In genomic region chr15:78304487-78305413, GRCh38 we compare ENCODE assay signal across 29 cellular contexts. TPM values are rescaled to one million over a fixed set of nuclear protein-coding genes. Genes with fewer than 3 reads are reported as not detected.
DNase-seq lines count a peak whose midpoint lies in the region; TF ChIP-seq lines count a peak whose summit lies in the region.
"Had no signal": no experiment of that assay in that cellular context is flagged by ENCODE, and none has a peak within 500 bp of the region (broad histone marks: within the 10 kb centered on the region; RNA-seq: fewer than 3 reads in every experiment).

No MANE protein-coding gene starts in this region.

- H3K36me3 ChIP-seq in MG63 (no peaks in the 10 kb centered on the region), endodermal cell (ENCODE audit: control insufficient read depth, insufficient read depth, low read length) (no peaks in the 10 kb centered on the region), neuronal stem cell (replicated peaks in 1 of 2; ENCODE audit: control insufficient read depth in 2 of 2, insufficient read depth in 2 of 2, low read length in 2 of 2) (no peaks in the 10 kb centered on the region), OCI-LY7 (ENCODE audit: insufficient read depth, low read length) (no peaks in the 10 kb centered on the region)
- H3K36me3 ChIP-seq: BLaER1, gastroesophageal sphincter, HAP-1, upper lobe of left lung had no signal

- no peak overlapping the region for H2BK120ac ChIP-seq in neuronal stem cell (ENCODE audit: low read depth, low read length)

- no peaks in the 10 kb centered on the region for H4K20me1 ChIP-seq in OCI-LY7 (ENCODE audit: insufficient read depth, low read length)
- H4K20me1 ChIP-seq: BLaER1 had no signal

- H3K79me1 ChIP-seq in neuronal stem cell (ENCODE audit: low read depth, low read length): no peaks in the 10 kb centered on the region

- no peak overlapping the region for H3K27ac Mint-ChIP-seq in endodermal cell
- H3K27ac Mint-ChIP-seq: activated CD4-positive, alpha-beta memory T cell treated with anti-CD3 and anti-CD28 coated beads, Interleukin-2, amount 10 ng/mL, durations not matched to agents 7 days and 5 days; memory B cell; stimulated activated memory B cell treated with anti-CD40 and anti-IgM and Interleukin-4, amounts not matched to agents 10 μg/mL and 1 μg/mL and 100 μg/mL, for 72 hours; T-helper 17 cell had no signal

- H3K27me3 ChIP-seq in MG63: no peaks in the 10 kb centered on the region; the same call in 1 of the 2 replicates
- H3K27me3 ChIP-seq in endodermal cell (ENCODE audit: control insufficient read depth, insufficient read depth, low read length, poor library complexity, severe bottlenecking): peaks cover 27% of the 10 kb centered on the region
- H3K27me3 ChIP-seq in neuronal stem cell (ENCODE audit: control insufficient read depth in 3 of 3, insufficient read depth in 3 of 3, low read depth in 1 of 3, low read length in 3 of 3): peaks cover 0 to 1% (median 0%) of the 10 kb centered on the region in 3 experiments
- H3K27me3 ChIP-seq: BLaER1, upper lobe of left lung had no signal

- H3K4me3 Mint-ChIP-seq in endodermal cell: no peak overlapping the region
- H3K4me3 Mint-ChIP-seq: activated CD4-positive, alpha-beta memory T cell treated with anti-CD3 and anti-CD28 coated beads, Interleukin-2, amount 10 ng/mL, durations not matched to agents 7 days and 5 days; memory B cell; stimulated activated memory B cell treated with anti-CD40 and anti-IgM and Interleukin-4, amounts not matched to agents 10 μg/mL and 1 μg/mL and 100 μg/mL, for 72 hours; T-helper 17 cell had no signal

- H4K8ac ChIP-seq in neuronal stem cell (ENCODE audit: low read depth, low read length): peak overlapping the region; percentile 70

- H3K27me3 Mint-ChIP-seq in endodermal cell (ENCODE audit: insufficient read depth): peaks cover 8% of the 10 kb centered on the region

- H2BK15ac ChIP-seq in neuronal stem cell (ENCODE audit: low read length): peak overlapping the region; percentile 62

- no peaks in the 10 kb centered on the region for H3K4me1 Mint-ChIP-seq in endodermal cell
- H3K4me1 Mint-ChIP-seq: memory B cell; stimulated activated memory B cell treated with anti-CD40 and anti-IgM and Interleukin-4, amounts not matched to agents 10 μg/mL and 1 μg/mL and 100 μg/mL, for 72 hours; T-helper 17 cell had no signal

- H3K4me3 ChIP-seq in MG63: no peak overlapping the region
- H3K4me3 ChIP-seq in endodermal cell (ENCODE audit: low read length): no peak overlapping the region
- H3K4me3 ChIP-seq in neuronal stem cell (ENCODE audit: low read length in 2 of 2): no peak overlapping the region
- H3K4me3 ChIP-seq in OCI-LY7 (ENCODE audit: low read depth, low read length, poor library complexity, severe bottlenecking): no peak overlapping the region
- H3K4me3 ChIP-seq: BLaER1, gastroesophageal sphincter, HAP-1, upper lobe of left lung had no signal

- H3K18ac ChIP-seq in neuronal stem cell (ENCODE audit: low read length): no peak overlapping the region

- DNase-seq in G401 (ENCODE audit: low spot score): peak; percentile 29
- peak; percentile 38 for DNase-seq in MG63
- DNase-seq in endodermal cell: peak; percentile 60
- no peak for DNase-seq in neuronal stem cell (ENCODE audit: low spot score)
- no peak for DNase-seq in OCI-LY7 (ENCODE audit: low spot score)
- DNase-seq in activated CD8-positive, alpha-beta memory T cell treated with anti-CD3 and anti-CD28 coated beads, Interleukin-2, amount 50 U/mL, for 48 hours: no peak
- DNase-seq in middle frontal gyrus (ENCODE audit: extremely low spot score, low spot score): no peak
- no peak for DNase-seq in cerebellar nuclear complex (lab: John Stamatoyannopoulos, UW)
- DNase-seq: activated CD4-positive, alpha-beta memory T cell treated with anti-CD3 and anti-CD28 coated beads, Interleukin-2, amount 10 ng/mL, durations not matched to agents 7 days and 5 days; activated CD4-positive, CD25-positive, alpha-beta regulatory T cell treated with anti-CD3 and anti-CD28 coated beads, Interleukin-2, amount 50 U/mL, for 72 hours; activated naive CD4-positive, alpha-beta T cell treated with anti-CD3 and anti-CD28 coated beads, Interleukin-2, amount 50 U/mL, for 16 hours; amygdala; DMS 273 treated with DMSO at 0.1 percent for 48 hours; hippocampal formation; NCI-H1048; NCI-H187; NCI-H526 treated with DMSO at 0.1 percent for 48 hours; SHP77; substantia nigra; T-helper 17 cell had no signal

- H3K27ac ChIP-seq in endodermal cell (ENCODE audit: low read depth, low read length): no peak overlapping the region
- no peak overlapping the region for H3K27ac ChIP-seq in neuronal stem cell (replicated peaks; ENCODE audit: low read length)
- H3K27ac ChIP-seq in OCI-LY7 (ENCODE audit: low read depth, low read length, poor library complexity, severe bottlenecking): no peak overlapping the region
- H3K27ac ChIP-seq: BLaER1, gastroesophageal sphincter, upper lobe of left lung had no signal

- intact Hi-C loops in OCI-LY7 (cut with micrococcal nuclease; ENCODE audit: unreplicated experiment): loop anchor here (5.0 kb wide), 1 partner anchor 313 kb away; no protein-coding TSS in a partner anchor

- H2BK12ac ChIP-seq in neuronal stem cell (ENCODE audit: low read length): no peak overlapping the region

- TF ChIP-seq CTCF in endodermal cell (conservative IDR thresholded peaks at IDR 0.05) (no peak), OCI-LY7 (conservative IDR thresholded peaks at IDR 0.05; ENCODE audit: low read length) (no peak)

- H3K9me3 ChIP-seq in MG63 (no peaks in the 10 kb centered on the region), endodermal cell (ENCODE audit: control insufficient read depth, low read length) (no peaks in the 10 kb centered on the region), neuronal stem cell (replicated peaks in 1 of 2; ENCODE audit: control insufficient read depth in 2 of 2, insufficient read depth in 1 of 2, low read depth in 1 of 2, low read length in 2 of 2) (no peaks in the 10 kb centered on the region), OCI-LY7 (ENCODE audit: low read length) (no peaks in the 10 kb centered on the region)
- H3K9me3 ChIP-seq: BLaER1, gastroesophageal sphincter, HAP-1, upper lobe of left lung had no signal

- WGBS in endodermal cell (ENCODE audit: insufficient coverage in 1 of 2, insufficient read length in 1 of 2), 2 experiments: 91 to 93% methylated on average over 6 to 10 of the region's 10 CpGs
- WGBS in neuronal stem cell (ENCODE audit: extremely low coverage in 2 of 2, insufficient read length in 2 of 2, insufficient replicate concordance in 1 of 2), 2 donors: no CpG with 5 or more reads among the region's 10 CpGs

- H3K4me2 ChIP-seq in neuronal stem cell (ENCODE audit: insufficient read depth, low read length, poor library complexity, severe bottlenecking): no peak overlapping the region
- H3K4me2 ChIP-seq in OCI-LY7 (ENCODE audit: low read length): no peak overlapping the region
- H3K4me2 ChIP-seq: BLaER1 had no signal

- no peaks in the 10 kb centered on the region for H3K36me3 Mint-ChIP-seq in endodermal cell (ENCODE audit: low read depth)
- H3K36me3 Mint-ChIP-seq: memory B cell; stimulated activated memory B cell treated with anti-CD40 and anti-IgM and Interleukin-4, amounts not matched to agents 10 μg/mL and 1 μg/mL and 100 μg/mL, for 72 hours had no signal

- CTCF ChIA-PET in OCI-LY7 (lab: Charles Lee; ENCODE audit: unreplicated experiment): interaction anchor here (0.6 kb wide), 1 partner anchor 400 kb away, joined by 3 read pairs; no protein-coding TSS in a partner anchor

- no peaks in the 10 kb centered on the region for H3K9me2 ChIP-seq in OCI-LY7 (ENCODE audit: insufficient read depth, low read length)

- H3K9ac ChIP-seq in endodermal cell (ENCODE audit: extremely low read depth, low read length, poor library complexity, severe bottlenecking): no peak overlapping the region
- H3K9ac ChIP-seq in neuronal stem cell (ENCODE audit: low read depth, low read length, poor library complexity): no peak overlapping the region
- H3K9ac ChIP-seq: BLaER1 had no signal

- no peaks in the 10 kb centered on the region for H3K79me2 ChIP-seq in OCI-LY7 (ENCODE audit: insufficient read depth, low read depth, low read length)

- H3K9me3 Mint-ChIP-seq in endodermal cell: no peaks in the 10 kb centered on the region
- H3K9me3 Mint-ChIP-seq: activated CD4-positive, alpha-beta memory T cell treated with anti-CD3 and anti-CD28 coated beads, Interleukin-2, amount 10 ng/mL, durations not matched to agents 7 days and 5 days; memory B cell; stimulated activated memory B cell treated with anti-CD40 and anti-IgM and Interleukin-4, amounts not matched to agents 10 μg/mL and 1 μg/mL and 100 μg/mL, for 72 hours had no signal

- BruUV-seq in OCI-LY7 (replicated peaks; lab: Mats Ljungman, UMichigan): no TSS peak

- H3K4ac ChIP-seq in neuronal stem cell (ENCODE audit: low read length): no peak overlapping the region

- H2AK5ac ChIP-seq in neuronal stem cell (ENCODE audit: low read depth, low read length): no peak overlapping the region

- POLR2A ChIA-PET in OCI-LY7 (lab: Charles Lee): interaction anchor here (1.0 kb wide), 1 partner anchor 16 kb away, joined by 3 read pairs; no protein-coding TSS in a partner anchor

- no peak overlapping the region for H3K23ac ChIP-seq in neuronal stem cell (ENCODE audit: low read depth, low read length, poor library complexity)

- in situ Hi-C loops in G401 (cut with HindIII; ENCODE audit: low sequenced_read_pairs): no loop called here

- H2AFZ ChIP-seq in neuronal stem cell (ENCODE audit: low read length) (peak overlapping the region; percentile 47), OCI-LY7 (ENCODE audit: low read length) (no peak overlapping the region)

- H4K91ac ChIP-seq in neuronal stem cell (ENCODE audit: low read depth, low read length, poor library complexity): no peak overlapping the region

- H3K14ac ChIP-seq in neuronal stem cell (ENCODE audit: low read length): no peak overlapping the region

- no peaks in the 10 kb centered on the region for H3K4me1 ChIP-seq in endodermal cell (ENCODE audit: control insufficient read depth, insufficient read depth, low read length)
- H3K4me1 ChIP-seq in neuronal stem cell (ENCODE audit: control insufficient read depth in 2 of 2, insufficient read depth in 1 of 2, low read depth in 1 of 2, low read length in 2 of 2): peaks cover 2 to 8% of the 10 kb centered on the region in 2 donors
- peaks cover 12% of the 10 kb centered on the region for H3K4me1 ChIP-seq in OCI-LY7 (ENCODE audit: insufficient read depth, low read length, poor library complexity, severe bottlenecking)

- H2BK5ac ChIP-seq in neuronal stem cell (ENCODE audit: low read length): no peak overlapping the region

RNA-seq across cellular contexts. Expression of gene SKIC8, which starts 5.3 kb away (rescaled TPM):
- total RNA-seq in G401 (2014; rRNA removed; shearing (Covaris generic)): 484 and 486 TPM in 2 replicates
- 188 and 259 TPM in 2 replicates for total RNA-seq in MG63 (2014; rRNA removed; shearing (Covaris generic); ENCODE audit: low replicate concordance)
- total RNA-seq in endodermal cell: 10 to 100 TPM; 46.3 to 55.4 TPM
- polyA plus RNA-seq in endodermal cell (2013, experiment 1 of 2): 55.8 TPM
- 56.3 TPM for polyA plus RNA-seq in endodermal cell (2013, experiment 2 of 2)
- polyA plus RNA-seq in neuronal stem cell (2013, experiment 1 of 2): 34.0 TPM
- polyA plus RNA-seq in neuronal stem cell (2013, experiment 2 of 2): 34.5 TPM
- 57.4 and 66.8 TPM in 2 replicates for total RNA-seq in OCI-LY7 (2014; rRNA removed; shearing (Covaris generic))
- total RNA-seq in OCI-LY7 (2022): 53.5 and 59.8 TPM in 2 replicates

RNA-seq across cellular contexts. Expression of gene CRABP1, which starts 35.4 kb away (rescaled TPM):
- not detected in 2 replicates for total RNA-seq in G401 (2014; rRNA removed; shearing (Covaris generic))
- not detected in 2 replicates for total RNA-seq in MG63 (2014; rRNA removed; shearing (Covaris generic); ENCODE audit: low replicate concordance)
- 100 to 1,000 TPM; 103 TPM for total RNA-seq in endodermal cell
- 2,939 TPM for polyA plus RNA-seq in endodermal cell (2013, experiment 1 of 2)
- polyA plus RNA-seq in endodermal cell (2013, experiment 2 of 2): 3,263 TPM
- 1,930 TPM for polyA plus RNA-seq in neuronal stem cell (2013, experiment 1 of 2)
- polyA plus RNA-seq in neuronal stem cell (2013, experiment 2 of 2): 1,905 TPM
- not detected in 2 replicates for total RNA-seq in OCI-LY7 (2014; rRNA removed; shearing (Covaris generic))
- total RNA-seq in OCI-LY7 (2022): not detected in 2 replicates
- total RNA-seq: activated CD4-positive, alpha-beta memory T cell treated with anti-CD3 and anti-CD28 coated beads, Interleukin-2, amount 10 ng/mL, durations not matched to agents 7 days and 5 days; fibroblast of lung; pulmonary artery endothelial cell; T-helper 17 cell had no signal
- polyA plus RNA-seq: AG04450, fibroblast of lung had no signal

RNA-seq across cellular contexts. Expression of gene DNAJA4, which starts 40.4 kb away (rescaled TPM):
- total RNA-seq in G401 (2014; rRNA removed; shearing (Covaris generic)): not detected in 2 replicates
- total RNA-seq in MG63 (2014; rRNA removed; shearing (Covaris generic); ENCODE audit: low replicate concordance): not detected in 2 replicates
- total RNA-seq in endodermal cell (10 to 100 TPM in 1 of 2 donors, 1 to 10 TPM in 1; 4.9 to 18.5 TPM), OCI-LY7 (2022) (not detected in 2 replicates)
- polyA plus RNA-seq in endodermal cell (2013, experiment 1 of 2): 3.5 TPM
- 2.4 TPM for polyA plus RNA-seq in endodermal cell (2013, experiment 2 of 2)
- polyA plus RNA-seq in neuronal stem cell (2013, experiment 1 of 2): 0.08 TPM
- 0.06 TPM for polyA plus RNA-seq in neuronal stem cell (2013, experiment 2 of 2)
- not detected in 2 replicates for total RNA-seq in OCI-LY7 (2014; rRNA removed; shearing (Covaris generic))

Comparison
In these comparisons a context has a peak if more than half of its experiments do, and no peak if none do; other contexts are left out.
1. DNase-seq: peak in G401 (single experiment), MG63 (single experiment) and endodermal cell (single experiment); none in neuronal stem cell (single experiment), OCI-LY7 (single experiment), activated CD8-positive, alpha-beta memory T cell treated with anti-CD3 and anti-CD28 coated beads, Interleukin-2, amount 50 U/mL, for 48 hours (single experiment), middle frontal gyrus (single experiment) and cerebellar nuclear complex (0 of 2).
2. RNA of gene CRABP1, which starts 35.4 kb away (total RNA-seq): 103 TPM in endodermal cell; not detected in G401, not detected in MG63 and not detected in OCI-LY7; every median in the first group is over 10 times any median in the second.